In the genomic region with DNA sequence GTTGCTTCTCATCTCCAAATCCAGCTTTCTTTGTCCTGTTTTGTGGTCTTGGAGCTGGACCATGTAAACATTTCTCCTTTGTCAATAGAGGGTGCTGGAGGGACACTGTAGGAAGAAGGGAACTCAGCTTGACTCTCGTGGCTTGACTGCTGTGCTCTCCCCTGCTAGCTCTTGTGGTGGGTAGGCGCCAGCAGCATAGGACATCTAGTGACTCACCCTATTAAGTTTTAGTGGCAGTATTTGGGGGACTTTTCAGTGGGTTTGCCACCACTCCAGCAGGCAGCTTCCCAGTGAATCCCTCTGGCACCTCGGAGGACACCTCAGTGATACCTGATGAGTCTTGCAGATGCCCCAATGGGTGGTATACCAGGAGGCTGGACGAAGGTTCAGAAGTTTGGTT, we compare ENCODE assay signal across 9 cellular contexts.
A peak's percentile ranks its signal among the peaks of the same experiment; 100 is the strongest.
DNase-seq lines count a peak whose midpoint lies in the region; ATAC-seq and TF ChIP-seq lines count a peak whose summit lies in the region.
"Had no signal": no experiment of that assay in that cellular context is flagged by ENCODE, and none has a peak within 500 bp of the region (broad histone marks: within the 10 kb centered on the region; RNA-seq: fewer than 3 reads in every experiment).

No MANE protein-coding gene starts in this region.

- in situ Hi-C loops in astrocyte of the spinal cord (cut with HindIII; ENCODE audit: low sequenced_read_pairs), result no loop called here

- DNase-seq in NCI-H2171 treated with DMSO at 0.1 percent for 48 hours (lab: John Stamatoyannopoulos, UW), result peak; percentile 9
- no peak for DNase-seq in NCI-H2171 (lab: John Stamatoyannopoulos, UW)
- peak; percentile 25 for DNase-seq in NCI-H146 (lab: John Stamatoyannopoulos, UW)
- DNase-seq in astrocyte of the spinal cord (ENCODE audit: low read depth, low spot score), result peak; percentile 74
- no peak for DNase-seq in left colon
- DNase-seq in NCI-H2029 treated with DMSO at 0.1 percent for 48 hours (lab: John Stamatoyannopoulos, UW), result no peak
- no peak for DNase-seq in posterior vena cava (ENCODE audit: low spot score)
- DNase-seq in stimulated activated CD4-positive, alpha-beta T cell treated with anti-CD3 and anti-CD28 coated beads, Interleukin-15, amount 100 ng/mL, for 24 hours, result no peak

- intact Hi-C loops in left colon (cut with DNase I, micrococcal nuclease), result no loop called here
- intact Hi-C loops in posterior vena cava (cut with DNase I), result loop anchor here (10.0 kb wide), 1 partner anchor 342 kb away; no protein-coding TSS in a partner anchor

- TF ChIP-seq CTCF in astrocyte of the spinal cord (IDR thresholded peaks at IDR 0.05; ENCODE audit: low read depth, low read length), result peak; percentile 61

- peak; percentile 37 for ATAC-seq in left colon

- H3K4me3 ChIP-seq in astrocyte of the spinal cord (ENCODE audit: low read depth, low read length), result no peak overlapping the region
- H3K4me3 ChIP-seq: BLaER1 treated with 17β-estradiol and CSF1 and Interleukin-3, amounts not matched to agents 10 nM and 100 nM had no signal

Comparison
In these comparisons a context has a peak if more than half of its experiments do, and no peak if none do; other contexts are left out.
1. DNase-seq: peak in NCI-H2171 treated with DMSO at 0.1 percent for 48 hours (single experiment), NCI-H146 (single experiment) and astrocyte of the spinal cord (single experiment); none in NCI-H2171 (single experiment), left colon (0 of 2), NCI-H2029 treated with DMSO at 0.1 percent for 48 hours (single experiment), posterior vena cava (single experiment) and stimulated activated CD4-positive, alpha-beta T cell treated with anti-CD3 and anti-CD28 coated beads, Interleukin-15, amount 100 ng/mL, for 24 hours (single experiment).
2. intact Hi-C loops: an anchor here in posterior vena cava (10.0 kb wide); none called in left colon.